Comparison of ENCODE assay signal across 11 cellular contexts in genomic region chr7:112272921-112273561, GRCh38.
DNase-seq lines count a peak whose midpoint lies in the region; ATAC-seq, FAIRE-seq and TF ChIP-seq lines count a peak whose summit lies in the region.
"Had no signal": no experiment of that assay in that cellular context is flagged by ENCODE, and none has a peak within 500 bp of the region (broad histone marks: within the 10 kb centered on the region; RNA-seq: fewer than 3 reads in every experiment).

No MANE protein-coding gene starts in this region.

- TF ChIP-seq POLR2A in K562 (conservative IDR thresholded peaks at IDR 0.05) = no peak
- TF ChIP-seq POLR2A in sigmoid colon (IDR thresholded peaks at IDR 0.05) = no peak

- no peak overlapping the region for H2BK5ac ChIP-seq in mesenchymal stem cell (ENCODE audit: low read depth, low read length, poor library complexity, severe bottlenecking)

- H3K4me1 ChIP-seq in K562 (replicated peaks in 1 of 2; ENCODE audit: control insufficient read depth in 2 of 2, insufficient read depth in 2 of 2, low read length in 2 of 2) (no peaks in the 10 kb centered on the region), sigmoid colon (no peaks in the 10 kb centered on the region), HAP-1 (peaks cover 13% of the 10 kb centered on the region), mesenchymal stem cell (ENCODE audit: control insufficient read depth, insufficient read depth, low read depth, low read length) (no peaks in the 10 kb centered on the region)
- H3K4me1 ChIP-seq: BLaER1 had no signal

- no peak overlapping the region for H3K4me3 ChIP-seq in K562
- H3K4me3 ChIP-seq in sigmoid colon = no peak overlapping the region
- no peak overlapping the region for H3K4me3 ChIP-seq in HAP-1
- no peak overlapping the region for H3K4me3 ChIP-seq in mesenchymal stem cell (ENCODE audit: insufficient read depth in 1 of 2, low read depth in 1 of 2, low read length in 2 of 2)
- H3K4me3 ChIP-seq: BLaER1, ovary had no signal

- H3K36me3 Mint-ChIP-seq in activated naive CD4-positive, alpha-beta T cell treated with anti-CD3 and anti-CD28 coated beads, Interleukin-2, amount 50 U/mL, for 72 hours = peaks cover 0 to 3% of the 10 kb centered on the region in 2 donors

- no TSS peak for BruUV-seq in K562 (replicated peaks; lab: Mats Ljungman, UMichigan)

- H3K4ac ChIP-seq in mesenchymal stem cell (ENCODE audit: low read depth in 1 of 2, low read length in 2 of 2) = no peak overlapping the region

- H2BK120ac ChIP-seq in mesenchymal stem cell (ENCODE audit: low read depth, low read length) = no peak overlapping the region

- CTCF ChIA-PET in K562 (lab: Yijun Ruan, JAX; ENCODE audit: low intra/inter-chr PET ratio) = no interaction called here

- H3K79me1 ChIP-seq in mesenchymal stem cell (replicated peaks; ENCODE audit: low read length, poor library complexity, severe bottlenecking) = peaks cover 13% of the 10 kb centered on the region

- H3K27ac ChIP-seq in K562 (ENCODE audit: extremely low read depth, low read depth, low read length) = no peak overlapping the region
- no peak overlapping the region for H3K27ac ChIP-seq in sigmoid colon
- no peak overlapping the region for H3K27ac ChIP-seq in mesenchymal stem cell (ENCODE audit: low read length, poor library complexity, severe bottlenecking)
- H3K27ac ChIP-seq: BLaER1, ovary had no signal

- H3K9me1 ChIP-seq in K562 (ENCODE audit: control insufficient read depth, insufficient read depth, low read length) = no peaks in the 10 kb centered on the region

- no peaks in the 10 kb centered on the region for H3K9me3 ChIP-seq in K562 (replicated peaks; ENCODE audit: control insufficient read depth, insufficient read depth, low read depth, low read length)
- H3K9me3 ChIP-seq in sigmoid colon = no peaks in the 10 kb centered on the region
- no peaks in the 10 kb centered on the region for H3K9me3 ChIP-seq in HAP-1
- no peaks in the 10 kb centered on the region for H3K9me3 ChIP-seq in mesenchymal stem cell (ENCODE audit: control insufficient read depth, low read length)
- H3K9me3 ChIP-seq: BLaER1, ovary had no signal

- peaks cover 10% of the 10 kb centered on the region; the same call in 1 of the 2 replicates for H4K20me1 ChIP-seq in K562 (replicated peaks; ENCODE audit: control insufficient read depth, insufficient read depth, low read length)

- H2AFZ ChIP-seq in K562 (ENCODE audit: low read depth, low read length) (no peak overlapping the region), mesenchymal stem cell (ENCODE audit: low read depth, low read length) (no peak overlapping the region)

- H2BK15ac ChIP-seq in mesenchymal stem cell (ENCODE audit: low read depth, poor library complexity, severe bottlenecking) = no peak overlapping the region

- no peak overlapping the region for H2BK12ac ChIP-seq in mesenchymal stem cell (ENCODE audit: low read length in 2 of 2)

- no peak overlapping the region for H3K23ac ChIP-seq in mesenchymal stem cell (ENCODE audit: low read length in 2 of 2)

- DNase-seq in activated naive CD4-positive, alpha-beta T cell treated with anti-CD3 and anti-CD28 coated beads, Interleukin-2, amount 50 U/mL, for 72 hours (ENCODE audit: low spot score in 2 of 2) = no peak
- DNase-seq in activated naive CD4-positive, alpha-beta T cell (lab: John Stamatoyannopoulos, UW) = no peak
- peak; percentile 54 for DNase-seq in NCI-H1092 (lab: John Stamatoyannopoulos, UW)
- DNase-seq in K562 (ENCODE audit: extremely low read depth in 1 of 4, low spot score in 3 of 4) = no peak
- peak; percentile 53 for DNase-seq in sigmoid colon
- no peak for DNase-seq in HAP-1 (ENCODE audit: low spot score in 2 of 2)
- DNase-seq in mesenchymal stem cell = no peak
- DNase-seq in AG20443 (ENCODE audit: low spot score) = no peak
- DNase-seq: NCI-H524, ovary had no signal

- H3K14ac ChIP-seq in mesenchymal stem cell (ENCODE audit: low read length in 2 of 2) = peak overlapping the region in 1 of 2 experiments; percentile 64

- no peaks in the 10 kb centered on the region for H3K9me3 Mint-ChIP-seq in activated naive CD4-positive, alpha-beta T cell treated with anti-CD3 and anti-CD28 coated beads, Interleukin-2, amount 50 U/mL, for 72 hours

- H3K36me3 ChIP-seq in K562 (ENCODE audit: control insufficient read depth, insufficient read depth, low read length) (no peaks in the 10 kb centered on the region), sigmoid colon (no peaks in the 10 kb centered on the region), HAP-1 (replicated peaks) (no peaks in the 10 kb centered on the region), mesenchymal stem cell (ENCODE audit: control insufficient read depth in 1 of 2, insufficient read depth in 2 of 2, low read depth in 1 of 2, low read length in 2 of 2) (no peaks in the 10 kb centered on the region)
- H3K36me3 ChIP-seq: BLaER1, ovary had no signal

- in situ Hi-C loops in K562 (cut with MboI) (no loop called here), HAP-1 (cut with MboI; ENCODE audit: low sequenced_read_pairs) (no loop called here)

- H3K4me2 ChIP-seq in K562 (ENCODE audit: insufficient read depth, low read length) (no peak overlapping the region), mesenchymal stem cell (ENCODE audit: low read length, poor library complexity, severe bottlenecking) (no peak overlapping the region)
- H3K4me2 ChIP-seq: BLaER1 had no signal

- intact Hi-C loops in K562 (cut with micrococcal nuclease) (no loop called here), sigmoid colon (cut with DNase I) (no loop called here)

- no peak for FAIRE-seq in K562 (lab: Jason Lieb, UNC)

- H3K27me3 ChIP-seq in K562 (ENCODE audit: control insufficient read depth in 2 of 2, insufficient read depth in 2 of 2, low read length in 2 of 2) (peaks cover 0 to 5% of the 10 kb centered on the region in 2 experiments; a peak in 1 of 5 replicates), sigmoid colon (no peaks in the 10 kb centered on the region), HAP-1 (ENCODE audit: low read depth) (no peaks in the 10 kb centered on the region), mesenchymal stem cell (ENCODE audit: control insufficient read depth in 1 of 2, insufficient read depth in 1 of 2, low read length in 2 of 2) (no peaks in the 10 kb centered on the region)
- H3K27me3 ChIP-seq: BLaER1, ovary had no signal

- no peak for TF ChIP-seq EP300 in K562 (IDR thresholded peaks at IDR 0.05; ENCODE audit: low read length)
- TF ChIP-seq EP300 in sigmoid colon (IDR thresholded peaks at IDR 0.05) = no peak

- TF ChIP-seq CTCF in K562 (IDR thresholded peaks at IDR 0.05 in 2 of 3, conservative IDR thresholded peaks at IDR 0.05 in 1 of 3; ENCODE audit: insufficient read depth in 2 of 3, low read depth in 1 of 3, low read length in 3 of 3) (no peak), sigmoid colon (IDR thresholded peaks at IDR 0.05) (no peak)

- peak; percentile 40 to 86 for ATAC-seq in activated naive CD4-positive, alpha-beta T cell treated with anti-CD3 and anti-CD28 coated beads, Interleukin-2, amount 50 U/mL, for 72 hours
- peak; percentile 49 for ATAC-seq in K562

- TF ChIP-seq RAD21 in K562 (CRISPR knock-in tag; conservative IDR thresholded peaks at IDR 0.05 in 1 of 2, IDR thresholded peaks at IDR 0.05 in 1 of 2) = no peak

- no peaks in the 10 kb centered on the region for H3K79me2 ChIP-seq in K562 (ENCODE audit: control insufficient read depth, insufficient read depth, low read length)

- no peak overlapping the region for H4K91ac ChIP-seq in mesenchymal stem cell (ENCODE audit: low read length)

- H3K27ac Mint-ChIP-seq in activated naive CD4-positive, alpha-beta T cell treated with anti-CD3 and anti-CD28 coated beads, Interleukin-2, amount 50 U/mL, for 72 hours = peak overlapping the region; percentile 36 to 80

- H4K8ac ChIP-seq in mesenchymal stem cell (ENCODE audit: low read length) = no peak overlapping the region

- H3K18ac ChIP-seq in mesenchymal stem cell (ENCODE audit: low read depth in 1 of 2, low read length in 2 of 2) = no peak overlapping the region

- H2AK5ac ChIP-seq in mesenchymal stem cell (ENCODE audit: low read length, severe bottlenecking) = no peak overlapping the region

- POLR2A ChIA-PET in K562 (lab: Yijun Ruan, JAX) = no interaction called here

- H3K9ac ChIP-seq in K562 (ENCODE audit: insufficient read depth in 1 of 2, low read depth in 2 of 2, low read length in 2 of 2) (no peak overlapping the region), mesenchymal stem cell (ENCODE audit: low read length) (no peak overlapping the region)
- H3K9ac ChIP-seq: BLaER1 had no signal

- 11% methylated on average over 7 of the region's 7 CpGs for WGBS in K562 (ENCODE audit: insufficient coverage, low coverage, missing lambda C conversion rate)
- 68 to 78% methylated on average over 7 of the region's 7 CpGs for WGBS in sigmoid colon, 2 donors
- WGBS in mesenchymal stem cell = 85% methylated on average over 7 of the region's 7 CpGs

TF ChIP-seq in K562, 482 proteins besides CTCF, POLR2A, EP300 and RAD21:
- TF ChIP-seq ZNF436 (CRISPR knock-in tag; IDR thresholded peaks at IDR 0.05) (no peak), ZNF644 (tag; IDR thresholded peaks at IDR 0.05; ENCODE audit: low read depth) (no peak), CEBPG (CRISPR knock-in tag; IDR thresholded peaks at IDR 0.05) (no peak), CEBPG (tag; conservative IDR thresholded peaks at IDR 0.05 in 1 of 2, IDR thresholded peaks at IDR 0.05 in 1 of 2) (peak in 1 of 2 experiments; percentile 73; a peak in 2 of 4 replicates), PCBP2 (IDR thresholded peaks at IDR 0.05; ENCODE audit: low read depth, low read length, poor library complexity, severe bottlenecking) (no peak), SMAD3 (CRISPR knock-in tag; conservative IDR thresholded peaks at IDR 0.05) (no peak), ZNF217 (CRISPR knock-in tag; IDR thresholded peaks at IDR 0.05) (no peak), KLF6 (CRISPR knock-in tag; IDR thresholded peaks at IDR 0.05; ENCODE audit: borderline replicate concordance) (no peak), ELF2 (CRISPR knock-in tag; IDR thresholded peaks at IDR 0.05) (no peak), KAT7 (CRISPR knock-in tag; IDR thresholded peaks at IDR 0.05; ENCODE audit: borderline replicate concordance) (no peak), ZNF277 (CRISPR knock-in tag; IDR thresholded peaks at IDR 0.05; ENCODE audit: borderline replicate concordance) (0 out of 2 replicates have a peak, but pooled peaks have one; percentile 6)

Comparison
In these comparisons a context has a peak if more than half of its experiments do, and no peak if none do; other contexts are left out.
1. DNase-seq: peak in NCI-H1092 (single experiment) and sigmoid colon (single experiment); none in activated naive CD4-positive, alpha-beta T cell treated with anti-CD3 and anti-CD28 coated beads, Interleukin-2, amount 50 U/mL, for 72 hours (0 of 2), activated naive CD4-positive, alpha-beta T cell (0 of 4), K562 (0 of 4), HAP-1 (0 of 2), mesenchymal stem cell (single experiment) and AG20443 (single experiment).